In the genomic region with DNA sequence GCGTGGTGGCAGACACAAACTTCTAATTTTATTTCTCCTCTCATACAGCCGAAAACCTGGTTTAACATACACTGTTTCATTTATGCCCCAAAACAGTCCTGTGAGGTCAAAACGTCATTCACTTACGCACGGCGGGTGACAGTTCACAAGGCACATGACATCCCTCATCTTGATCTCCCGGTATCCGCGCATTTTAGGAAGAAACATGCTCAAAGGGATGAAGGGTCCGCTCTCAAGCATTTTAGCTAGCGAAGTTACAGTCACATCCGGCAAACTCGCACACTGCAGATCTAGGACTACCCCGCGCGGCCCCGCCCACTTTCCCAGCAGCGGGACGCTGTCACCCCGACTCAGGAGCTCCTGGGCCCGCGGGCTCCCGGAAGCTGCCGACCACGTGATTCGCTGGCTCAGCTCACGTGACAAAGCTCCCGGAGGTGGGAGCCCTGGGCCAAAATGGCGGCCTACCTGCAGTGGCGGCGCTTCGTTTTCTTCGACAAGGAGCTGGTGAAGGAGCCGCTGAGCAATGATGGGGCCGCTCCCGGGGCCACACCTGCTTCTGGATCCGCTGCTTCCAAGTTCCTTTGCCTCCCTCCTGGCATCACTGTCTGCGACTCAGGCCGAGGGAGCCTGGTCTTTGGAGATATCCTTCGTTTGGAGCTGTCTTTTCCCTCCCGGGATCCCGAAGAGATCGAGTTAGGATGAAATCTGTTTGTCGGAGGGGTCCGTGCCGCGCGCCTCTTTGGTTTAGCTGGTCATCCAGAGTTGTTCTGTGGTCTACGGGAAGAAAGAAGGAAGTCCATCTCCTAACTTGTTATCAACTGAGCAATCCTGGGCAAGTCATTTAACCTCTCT, we compare ENCODE assay signal across 1 cellular context.
TF ChIP-seq lines count a peak whose summit lies in the region.

A gene (plus strand): TSS at position 448 of the 852 bp plus-strand sequence. CDS start 6 bp downstream, at position 454.

TF ChIP-seq in HepG2, 621 proteins besides CTCF, POLR2A, EP300 and RAD21 (continued from another document and continues in another):
- TF ChIP-seq, protein P1, sequence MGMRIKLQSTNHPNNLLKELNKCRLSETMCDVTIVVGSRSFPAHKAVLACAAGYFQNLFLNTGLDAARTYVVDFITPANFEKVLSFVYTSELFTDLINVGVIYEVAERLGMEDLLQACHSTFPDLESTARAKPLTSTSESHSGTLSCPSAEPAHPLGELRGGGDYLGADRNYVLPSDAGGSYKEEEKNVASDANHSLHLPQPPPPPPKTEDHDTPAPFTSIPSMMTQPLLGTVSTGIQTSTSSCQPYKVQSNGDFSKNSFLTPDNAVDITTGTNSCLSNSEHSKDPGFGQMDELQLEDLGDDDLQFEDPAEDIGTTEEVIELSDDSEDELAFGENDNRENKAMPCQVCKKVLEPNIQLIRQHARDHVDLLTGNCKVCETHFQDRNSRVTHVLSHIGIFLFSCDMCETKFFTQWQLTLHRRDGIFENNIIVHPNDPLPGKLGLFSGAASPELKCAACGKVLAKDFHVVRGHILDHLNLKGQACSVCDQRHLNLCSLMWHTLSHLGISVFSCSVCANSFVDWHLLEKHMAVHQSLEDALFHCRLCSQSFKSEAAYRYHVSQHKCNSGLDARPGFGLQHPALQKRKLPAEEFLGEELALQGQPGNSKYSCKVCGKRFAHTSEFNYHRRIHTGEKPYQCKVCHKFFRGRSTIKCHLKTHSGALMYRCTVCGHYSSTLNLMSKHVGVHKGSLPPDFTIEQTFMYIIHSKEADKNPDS (CRISPR knock-in tag; IDR thresholded peaks at IDR 0.05): no peak
- TF ChIP-seq, protein P2, sequence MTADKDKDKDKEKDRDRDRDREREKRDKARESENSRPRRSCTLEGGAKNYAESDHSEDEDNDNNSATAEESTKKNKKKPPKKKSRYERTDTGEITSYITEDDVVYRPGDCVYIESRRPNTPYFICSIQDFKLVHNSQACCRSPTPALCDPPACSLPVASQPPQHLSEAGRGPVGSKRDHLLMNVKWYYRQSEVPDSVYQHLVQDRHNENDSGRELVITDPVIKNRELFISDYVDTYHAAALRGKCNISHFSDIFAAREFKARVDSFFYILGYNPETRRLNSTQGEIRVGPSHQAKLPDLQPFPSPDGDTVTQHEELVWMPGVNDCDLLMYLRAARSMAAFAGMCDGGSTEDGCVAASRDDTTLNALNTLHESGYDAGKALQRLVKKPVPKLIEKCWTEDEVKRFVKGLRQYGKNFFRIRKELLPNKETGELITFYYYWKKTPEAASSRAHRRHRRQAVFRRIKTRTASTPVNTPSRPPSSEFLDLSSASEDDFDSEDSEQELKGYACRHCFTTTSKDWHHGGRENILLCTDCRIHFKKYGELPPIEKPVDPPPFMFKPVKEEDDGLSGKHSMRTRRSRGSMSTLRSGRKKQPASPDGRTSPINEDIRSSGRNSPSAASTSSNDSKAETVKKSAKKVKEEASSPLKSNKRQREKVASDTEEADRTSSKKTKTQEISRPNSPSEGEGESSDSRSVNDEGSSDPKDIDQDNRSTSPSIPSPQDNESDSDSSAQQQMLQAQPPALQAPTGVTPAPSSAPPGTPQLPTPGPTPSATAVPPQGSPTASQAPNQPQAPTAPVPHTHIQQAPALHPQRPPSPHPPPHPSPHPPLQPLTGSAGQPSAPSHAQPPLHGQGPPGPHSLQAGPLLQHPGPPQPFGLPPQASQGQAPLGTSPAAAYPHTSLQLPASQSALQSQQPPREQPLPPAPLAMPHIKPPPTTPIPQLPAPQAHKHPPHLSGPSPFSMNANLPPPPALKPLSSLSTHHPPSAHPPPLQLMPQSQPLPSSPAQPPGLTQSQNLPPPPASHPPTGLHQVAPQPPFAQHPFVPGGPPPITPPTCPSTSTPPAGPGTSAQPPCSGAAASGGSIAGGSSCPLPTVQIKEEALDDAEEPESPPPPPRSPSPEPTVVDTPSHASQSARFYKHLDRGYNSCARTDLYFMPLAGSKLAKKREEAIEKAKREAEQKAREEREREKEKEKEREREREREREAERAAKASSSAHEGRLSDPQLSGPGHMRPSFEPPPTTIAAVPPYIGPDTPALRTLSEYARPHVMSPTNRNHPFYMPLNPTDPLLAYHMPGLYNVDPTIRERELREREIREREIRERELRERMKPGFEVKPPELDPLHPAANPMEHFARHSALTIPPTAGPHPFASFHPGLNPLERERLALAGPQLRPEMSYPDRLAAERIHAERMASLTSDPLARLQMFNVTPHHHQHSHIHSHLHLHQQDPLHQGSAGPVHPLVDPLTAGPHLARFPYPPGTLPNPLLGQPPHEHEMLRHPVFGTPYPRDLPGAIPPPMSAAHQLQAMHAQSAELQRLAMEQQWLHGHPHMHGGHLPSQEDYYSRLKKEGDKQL (CRISPR knock-in tag; IDR thresholded peaks at IDR 0.05; ENCODE audit: low read depth): 0 out of 2 replicates have a peak, but pooled peaks have one; percentile 39
- TF ChIP-seq SUZ12 (IDR thresholded peaks at IDR 0.05; ENCODE audit: low read depth, low read length) (no peak), RAD51 (IDR thresholded peaks at IDR 0.05; ENCODE audit: borderline replicate concordance) (peak; percentile 98), PCBP2 (optimal IDR thresholded peaks at IDR 0.05; ENCODE audit: low read depth, low read length, poor library complexity, severe bottlenecking) (no peak), CREB1 (IDR thresholded peaks at IDR 0.05) (peak; percentile 50; the same call in 1 of the 2 replicates), CREB1 (CRISPR knock-in tag; IDR thresholded peaks at IDR 0.05) (peak; percentile 70), KMT2B (CRISPR knock-in tag; IDR thresholded peaks at IDR 0.05) (peak; percentile 89), ZNF136 (CRISPR knock-in tag; IDR thresholded peaks at IDR 0.05; ENCODE audit: low read depth) (no peak), ATRX (CRISPR knock-in tag; IDR thresholded peaks at IDR 0.05; ENCODE audit: borderline replicate concordance) (no peak), RXRB (CRISPR knock-in tag; IDR thresholded peaks at IDR 0.05; ENCODE audit: borderline replicate concordance) (peak; percentile 44; the same call in 1 of the 2 replicates), YEATS4 (CRISPR knock-in tag; IDR thresholded peaks at IDR 0.05; ENCODE audit: borderline replicate concordance) (peak; percentile 53; the same call in 1 of the 2 replicates), ZNF790 (CRISPR knock-in tag; IDR thresholded peaks at IDR 0.05; ENCODE audit: borderline replicate concordance) (no peak), SAP130 (CRISPR knock-in tag; IDR thresholded peaks at IDR 0.05; ENCODE audit: low read depth) (peak; percentile 99), ELF1 (CRISPR knock-in tag; IDR thresholded peaks at IDR 0.05) (peak; percentile 94), PITX1 (CRISPR knock-in tag; IDR thresholded peaks at IDR 0.05) (peak; percentile 62; the same call in 1 of the 2 replicates), THAP11 (CRISPR knock-in tag; IDR thresholded peaks at IDR 0.05) (peak; percentile 90), RBM22 (optimal IDR thresholded peaks at IDR 0.05; ENCODE audit: low read length) (no peak), KLF11 (CRISPR knock-in tag; IDR thresholded peaks at IDR 0.05) (no peak), CC2D1A (CRISPR knock-in tag; IDR thresholded peaks at IDR 0.05) (0 out of 2 replicates have a peak, but pooled peaks have one; percentile 60), TBX2 (CRISPR knock-in tag; IDR thresholded peaks at IDR 0.05; ENCODE audit: borderline replicate concordance) (peak; percentile 46; the same call in 1 of the 2 replicates), ZNF225 (CRISPR knock-in tag; IDR thresholded peaks at IDR 0.05) (peak; percentile 82; the same call in 1 of the 2 replicates), CCAR2 (optimal IDR thresholded peaks at IDR 0.05; ENCODE audit: low read depth, low read length) (no peak)
- TF ChIP-seq, protein P3, sequence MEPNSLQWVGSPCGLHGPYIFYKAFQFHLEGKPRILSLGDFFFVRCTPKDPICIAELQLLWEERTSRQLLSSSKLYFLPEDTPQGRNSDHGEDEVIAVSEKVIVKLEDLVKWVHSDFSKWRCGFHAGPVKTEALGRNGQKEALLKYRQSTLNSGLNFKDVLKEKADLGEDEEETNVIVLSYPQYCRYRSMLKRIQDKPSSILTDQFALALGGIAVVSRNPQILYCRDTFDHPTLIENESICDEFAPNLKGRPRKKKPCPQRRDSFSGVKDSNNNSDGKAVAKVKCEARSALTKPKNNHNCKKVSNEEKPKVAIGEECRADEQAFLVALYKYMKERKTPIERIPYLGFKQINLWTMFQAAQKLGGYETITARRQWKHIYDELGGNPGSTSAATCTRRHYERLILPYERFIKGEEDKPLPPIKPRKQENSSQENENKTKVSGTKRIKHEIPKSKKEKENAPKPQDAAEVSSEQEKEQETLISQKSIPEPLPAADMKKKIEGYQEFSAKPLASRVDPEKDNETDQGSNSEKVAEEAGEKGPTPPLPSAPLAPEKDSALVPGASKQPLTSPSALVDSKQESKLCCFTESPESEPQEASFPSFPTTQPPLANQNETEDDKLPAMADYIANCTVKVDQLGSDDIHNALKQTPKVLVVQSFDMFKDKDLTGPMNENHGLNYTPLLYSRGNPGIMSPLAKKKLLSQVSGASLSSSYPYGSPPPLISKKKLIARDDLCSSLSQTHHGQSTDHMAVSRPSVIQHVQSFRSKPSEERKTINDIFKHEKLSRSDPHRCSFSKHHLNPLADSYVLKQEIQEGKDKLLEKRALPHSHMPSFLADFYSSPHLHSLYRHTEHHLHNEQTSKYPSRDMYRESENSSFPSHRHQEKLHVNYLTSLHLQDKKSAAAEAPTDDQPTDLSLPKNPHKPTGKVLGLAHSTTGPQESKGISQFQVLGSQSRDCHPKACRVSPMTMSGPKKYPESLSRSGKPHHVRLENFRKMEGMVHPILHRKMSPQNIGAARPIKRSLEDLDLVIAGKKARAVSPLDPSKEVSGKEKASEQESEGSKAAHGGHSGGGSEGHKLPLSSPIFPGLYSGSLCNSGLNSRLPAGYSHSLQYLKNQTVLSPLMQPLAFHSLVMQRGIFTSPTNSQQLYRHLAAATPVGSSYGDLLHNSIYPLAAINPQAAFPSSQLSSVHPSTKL (CRISPR knock-in tag; IDR thresholded peaks at IDR 0.05): peak; percentile 49; the same call in 1 of the 2 replicates
- TF ChIP-seq, protein P4, sequence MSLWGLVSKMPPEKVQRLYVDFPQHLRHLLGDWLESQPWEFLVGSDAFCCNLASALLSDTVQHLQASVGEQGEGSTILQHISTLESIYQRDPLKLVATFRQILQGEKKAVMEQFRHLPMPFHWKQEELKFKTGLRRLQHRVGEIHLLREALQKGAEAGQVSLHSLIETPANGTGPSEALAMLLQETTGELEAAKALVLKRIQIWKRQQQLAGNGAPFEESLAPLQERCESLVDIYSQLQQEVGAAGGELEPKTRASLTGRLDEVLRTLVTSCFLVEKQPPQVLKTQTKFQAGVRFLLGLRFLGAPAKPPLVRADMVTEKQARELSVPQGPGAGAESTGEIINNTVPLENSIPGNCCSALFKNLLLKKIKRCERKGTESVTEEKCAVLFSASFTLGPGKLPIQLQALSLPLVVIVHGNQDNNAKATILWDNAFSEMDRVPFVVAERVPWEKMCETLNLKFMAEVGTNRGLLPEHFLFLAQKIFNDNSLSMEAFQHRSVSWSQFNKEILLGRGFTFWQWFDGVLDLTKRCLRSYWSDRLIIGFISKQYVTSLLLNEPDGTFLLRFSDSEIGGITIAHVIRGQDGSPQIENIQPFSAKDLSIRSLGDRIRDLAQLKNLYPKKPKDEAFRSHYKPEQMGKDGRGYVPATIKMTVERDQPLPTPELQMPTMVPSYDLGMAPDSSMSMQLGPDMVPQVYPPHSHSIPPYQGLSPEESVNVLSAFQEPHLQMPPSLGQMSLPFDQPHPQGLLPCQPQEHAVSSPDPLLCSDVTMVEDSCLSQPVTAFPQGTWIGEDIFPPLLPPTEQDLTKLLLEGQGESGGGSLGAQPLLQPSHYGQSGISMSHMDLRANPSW (CRISPR knock-in tag; IDR thresholded peaks at IDR 0.05; ENCODE audit: borderline replicate concordance): peak; percentile 96
- TF ChIP-seq, protein P5, sequence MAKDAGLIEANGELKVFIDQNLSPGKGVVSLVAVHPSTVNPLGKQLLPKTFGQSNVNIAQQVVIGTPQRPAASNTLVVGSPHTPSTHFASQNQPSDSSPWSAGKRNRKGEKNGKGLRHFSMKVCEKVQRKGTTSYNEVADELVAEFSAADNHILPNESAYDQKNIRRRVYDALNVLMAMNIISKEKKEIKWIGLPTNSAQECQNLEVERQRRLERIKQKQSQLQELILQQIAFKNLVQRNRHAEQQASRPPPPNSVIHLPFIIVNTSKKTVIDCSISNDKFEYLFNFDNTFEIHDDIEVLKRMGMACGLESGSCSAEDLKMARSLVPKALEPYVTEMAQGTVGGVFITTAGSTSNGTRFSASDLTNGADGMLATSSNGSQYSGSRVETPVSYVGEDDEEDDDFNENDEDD (CRISPR knock-in tag; IDR thresholded peaks at IDR 0.05; ENCODE audit: borderline replicate concordance): peak; percentile 70; the same call in 1 of the 2 replicates
- TF ChIP-seq, protein P6, sequence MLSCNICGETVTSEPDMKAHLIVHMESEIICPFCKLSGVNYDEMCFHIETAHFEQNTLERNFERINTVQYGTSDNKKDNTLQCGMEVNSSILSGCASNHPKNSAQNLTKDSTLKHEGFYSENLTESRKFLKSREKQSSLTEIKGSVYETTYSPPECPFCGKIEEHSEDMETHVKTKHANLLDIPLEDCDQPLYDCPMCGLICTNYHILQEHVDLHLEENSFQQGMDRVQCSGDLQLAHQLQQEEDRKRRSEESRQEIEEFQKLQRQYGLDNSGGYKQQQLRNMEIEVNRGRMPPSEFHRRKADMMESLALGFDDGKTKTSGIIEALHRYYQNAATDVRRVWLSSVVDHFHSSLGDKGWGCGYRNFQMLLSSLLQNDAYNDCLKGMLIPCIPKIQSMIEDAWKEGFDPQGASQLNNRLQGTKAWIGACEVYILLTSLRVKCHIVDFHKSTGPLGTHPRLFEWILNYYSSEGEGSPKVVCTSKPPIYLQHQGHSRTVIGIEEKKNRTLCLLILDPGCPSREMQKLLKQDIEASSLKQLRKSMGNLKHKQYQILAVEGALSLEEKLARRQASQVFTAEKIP (CRISPR knock-in tag; IDR thresholded peaks at IDR 0.05; ENCODE audit: borderline replicate concordance): no peak
- TF ChIP-seq, protein P7, sequence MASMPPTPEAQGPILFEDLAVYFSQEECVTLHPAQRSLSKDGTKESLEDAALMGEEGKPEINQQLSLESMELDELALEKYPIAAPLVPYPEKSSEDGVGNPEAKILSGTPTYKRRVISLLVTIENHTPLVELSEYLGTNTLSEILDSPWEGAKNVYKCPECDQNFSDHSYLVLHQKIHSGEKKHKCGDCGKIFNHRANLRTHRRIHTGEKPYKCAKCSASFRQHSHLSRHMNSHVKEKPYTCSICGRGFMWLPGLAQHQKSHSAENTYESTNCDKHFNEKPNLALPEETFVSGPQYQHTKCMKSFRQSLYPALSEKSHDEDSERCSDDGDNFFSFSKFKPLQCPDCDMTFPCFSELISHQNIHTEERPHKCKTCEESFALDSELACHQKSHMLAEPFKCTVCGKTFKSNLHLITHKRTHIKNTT (CRISPR knock-in tag; IDR thresholded peaks at IDR 0.05): no peak
